20 cellular contexts compared by ENCODE assay signal in the genomic region with DNA sequence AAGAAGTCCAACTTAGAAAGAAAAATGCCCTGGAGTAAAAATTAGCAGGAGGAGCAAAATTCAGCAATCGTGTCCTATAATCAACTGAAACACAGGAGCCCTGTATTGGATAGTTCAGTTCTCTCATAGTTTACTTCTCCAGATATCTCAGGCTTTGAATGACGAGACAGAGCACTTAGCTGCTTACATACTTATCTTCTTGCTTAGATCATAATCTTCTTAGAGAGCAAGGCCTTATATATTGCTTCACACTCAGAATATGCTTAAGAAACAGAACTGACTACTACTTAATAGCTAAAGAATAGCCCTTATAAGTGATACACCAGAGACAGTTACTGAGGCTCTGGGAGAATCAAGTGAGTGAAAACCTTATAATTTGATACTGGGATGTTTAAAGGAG. TPM values are rescaled to one million over a fixed set of nuclear protein-coding genes. Genes with fewer than 3 reads are reported as not detected.
DNase-seq lines count a peak whose midpoint lies in the region; ATAC-seq, FAIRE-seq and TF ChIP-seq lines count a peak whose summit lies in the region.
"Had no signal": no experiment of that assay in that cellular context is flagged by ENCODE, and none has a peak within 500 bp of the region (broad histone marks: within the 10 kb centered on the region; RNA-seq: fewer than 3 reads in every experiment).

No MANE protein-coding gene starts in this region.

- FAIRE-seq in D721Med (lab: Jason Lieb, UNC) = peak; percentile 94
- no peak for FAIRE-seq in HepG2 (lab: Jason Lieb, UNC)
- FAIRE-seq: GM12891, H1 had no signal

- H3K4me2 ChIP-seq in HepG2 (ENCODE audit: low read depth, low read length) = no peak overlapping the region
- H3K4me2 ChIP-seq: BLaER1 treated with 17β-estradiol and CSF1 and Interleukin-3, amounts not matched to agents 10 nM and 100 nM; PC-9 had no signal

- H3K4me1 ChIP-seq in HepG2 (ENCODE audit: insufficient read depth, low read length) (no peaks in the 10 kb centered on the region), stomach (peaks cover 0 to 4% (median 2%) of the 10 kb centered on the region in 4 donors)
- H3K4me1 ChIP-seq: SJCRH30 had no signal

- H3K9me3 Mint-ChIP-seq in IgD-negative memory B cell = no peaks in the 10 kb centered on the region
- no peaks in the 10 kb centered on the region for H3K9me3 Mint-ChIP-seq in activated T-helper 17 cell treated with anti-CD3 and anti-CD28 coated beads, Interleukin-2, amount 50 U/mL, for 72 hours
- H3K9me3 Mint-ChIP-seq: CD8-positive, alpha-beta T cell had no signal

- peak; percentile 5 for ATAC-seq in activated T-helper 17 cell treated with anti-CD3 and anti-CD28 coated beads, Interleukin-2, amount 50 U/mL, for 72 hours (replicated peaks)
- no peak for ATAC-seq in HepG2
- ATAC-seq in GM19397 (IDR thresholded peaks at IDR 0.05; ENCODE audit: unreplicated experiment) = no peak

- 92% methylated on average over 2 of the region's 2 CpGs for WGBS in HepG2 (ENCODE audit: low lambda C conversion rate)
- WGBS in stomach, 5 donors = 75 to 85% (median 78%) methylated on average over 2 of the region's 2 CpGs

- no peak overlapping the region for H3K9ac ChIP-seq in HepG2 (ENCODE audit: insufficient read depth, low read depth, low read length)
- H3K9ac ChIP-seq: BLaER1 treated with 17β-estradiol and CSF1 and Interleukin-3, amounts not matched to agents 10 nM and 100 nM had no signal

- H2AFZ ChIP-seq in HepG2 (ENCODE audit: low read length) = no peak overlapping the region
- H2AFZ ChIP-seq: PC-9 had no signal

- H3K27ac ChIP-seq in HepG2 (ENCODE audit: extremely low read length, insufficient read depth, low read length) = no peak overlapping the region
- no peak overlapping the region for H3K27ac ChIP-seq in stomach
- H3K27ac ChIP-seq: BLaER1 treated with 17β-estradiol and CSF1 and Interleukin-3, amounts not matched to agents 10 nM and 100 nM; PC-9; SJCRH30 had no signal

- no peak for TF ChIP-seq RAD21 in HepG2 (CRISPR knock-in tag; IDR thresholded peaks at IDR 0.05)

- in situ Hi-C loops in HepG2 (cut with HindIII; ENCODE audit: extremely low pct_ligation_motif_present, low pct_unique_long_range_greater_than_20kb) = loop anchor here (5.0 to 10.0 kb wide), 2 partner anchors 77 to 174 kb away; partner anchors contain the start of gene SOAT1

- TF ChIP-seq EP300 in HepG2 (IDR thresholded peaks at IDR 0.05; ENCODE audit: low read depth in 2 of 2, low read length in 2 of 2) = no peak
- no peak for TF ChIP-seq EP300 in HepG2 (CRISPR knock-in tag; IDR thresholded peaks at IDR 0.05; ENCODE audit: borderline replicate concordance)
- TF ChIP-seq EP300 in stomach (IDR thresholded peaks at IDR 0.05) = no peak

- no peak overlapping the region for H3K4me3 ChIP-seq in HepG2 (replicated peaks in 1 of 3; ENCODE audit: insufficient read depth in 1 of 3, low read depth in 2 of 3, low read length in 3 of 3)
- H3K4me3 ChIP-seq in stomach = no peak overlapping the region
- H3K4me3 ChIP-seq: BLaER1 treated with 17β-estradiol and CSF1 and Interleukin-3, amounts not matched to agents 10 nM and 100 nM; PC-9; SJCRH30 had no signal

- H3K9me3 ChIP-seq in HepG2 (ENCODE audit: low read length) (no peaks in the 10 kb centered on the region), stomach (no peaks in the 10 kb centered on the region)
- H3K9me3 ChIP-seq: BLaER1 treated with 17β-estradiol and CSF1 and Interleukin-3, amounts not matched to agents 10 nM and 100 nM; SJCRH30 had no signal

- H3K36me3 ChIP-seq in HepG2 (replicated peaks in 1 of 2; ENCODE audit: control insufficient read depth in 1 of 2, insufficient read depth in 2 of 2, low read length in 2 of 2) (peaks cover 3 to 53% of the 10 kb centered on the region in 2 experiments), stomach (peaks cover 5 to 78% (median 65%) of the 10 kb centered on the region in 4 donors)

- no peaks in the 10 kb centered on the region for H4K20me1 ChIP-seq in HepG2 (ENCODE audit: insufficient read depth, low read length)

- H3K27me3 ChIP-seq in HepG2 (ENCODE audit: control insufficient read depth in 1 of 2, insufficient read depth in 2 of 2, low read length in 2 of 2) (no peaks in the 10 kb centered on the region), stomach (no peaks in the 10 kb centered on the region)
- H3K27me3 ChIP-seq: BLaER1 treated with 17β-estradiol and CSF1 and Interleukin-3, amounts not matched to agents 10 nM and 100 nM; SJCRH30 had no signal

- peak; percentile 57 for DNase-seq in D721Med (ENCODE audit: insufficient read length, low spot score)
- DNase-seq in HepG2 (ENCODE audit: low spot score) = no peak
- no peak for DNase-seq in GM10266 (ENCODE audit: extremely low spot score)
- DNase-seq in NCI-H524 treated with DMSO at 0.1 percent for 48 hours (lab: John Stamatoyannopoulos, UW) = no peak
- no peak for DNase-seq in stomach
- DNase-seq: NCI-H1092 treated with DMSO at 0.1 percent for 48 hours, NCI-H146, NCI-H2029 treated with DMSO at 0.1 percent for 48 hours, NCI-H2171 treated with DMSO at 0.1 percent for 48 hours, NCI-H446 treated with DMSO at 0.1 percent for 48 hours, NCI-H748 treated with DMSO at 0.1 percent for 48 hours had no signal

- peaks cover 1 to 7% (median 2%) of the 10 kb centered on the region in 3 donors for H3K4me1 Mint-ChIP-seq in IgD-negative memory B cell
- H3K4me1 Mint-ChIP-seq in activated T-helper 17 cell treated with anti-CD3 and anti-CD28 coated beads, Interleukin-2, amount 50 U/mL, for 72 hours = no peaks in the 10 kb centered on the region

- H3K27me3 Mint-ChIP-seq in IgD-negative memory B cell = no peaks in the 10 kb centered on the region
- no peaks in the 10 kb centered on the region for H3K27me3 Mint-ChIP-seq in activated T-helper 17 cell treated with anti-CD3 and anti-CD28 coated beads, Interleukin-2, amount 50 U/mL, for 72 hours

- TF ChIP-seq POLR2A in HepG2 (IDR thresholded peaks at IDR 0.05; ENCODE audit: insufficient read depth in 1 of 2, low read depth in 2 of 2, low read length in 2 of 2) (no peak), stomach (IDR thresholded peaks at IDR 0.05) (no peak)

- peak overlapping the region in 2 of 3 donors; percentile 6 to 38 for H3K27ac Mint-ChIP-seq in IgD-negative memory B cell
- H3K27ac Mint-ChIP-seq in activated T-helper 17 cell treated with anti-CD3 and anti-CD28 coated beads, Interleukin-2, amount 50 U/mL, for 72 hours = no peak overlapping the region
- H3K27ac Mint-ChIP-seq: CD8-positive, alpha-beta T cell had no signal

- POLR2A ChIA-PET in HepG2 (lab: Yijun Ruan, JAX) = no interaction called here

- CTCF ChIA-PET in HepG2 (lab: Yijun Ruan, JAX; ENCODE audit: low intra/inter-chr PET ratio, low total read pairs) = interaction anchor here (1.2 to 2.3 kb wide), 2 partner anchors 42 to 73 kb away, joined by 3 to 30 read pairs; no protein-coding TSS in a partner anchor

- no peaks in the 10 kb centered on the region for H3K79me2 ChIP-seq in HepG2 (ENCODE audit: insufficient read depth, low read length)

- H3K36me3 Mint-ChIP-seq in IgD-negative memory B cell = peaks cover 9% of the 10 kb centered on the region
- H3K36me3 Mint-ChIP-seq in activated T-helper 17 cell treated with anti-CD3 and anti-CD28 coated beads, Interleukin-2, amount 50 U/mL, for 72 hours (ENCODE audit: low read depth) = peaks cover 44% of the 10 kb centered on the region

- H3K4me3 Mint-ChIP-seq in IgD-negative memory B cell = no peak overlapping the region
- H3K4me3 Mint-ChIP-seq in activated T-helper 17 cell treated with anti-CD3 and anti-CD28 coated beads, Interleukin-2, amount 50 U/mL, for 72 hours = no peak overlapping the region
- H3K4me3 Mint-ChIP-seq: CD8-positive, alpha-beta T cell had no signal

- TF ChIP-seq CTCF in D721Med (IDR thresholded peaks at IDR 0.05; ENCODE audit: insufficient read depth, missing control alignments) = no peak
- no peak for TF ChIP-seq CTCF in HepG2 (CRISPR knock-in tag; IDR thresholded peaks at IDR 0.05)
- no peak for TF ChIP-seq CTCF in GM10266 (IDR thresholded peaks at IDR 0.05; ENCODE audit: control insufficient read depth, insufficient read depth, low read depth, missing control alignments)
- no peak for TF ChIP-seq CTCF in stomach (IDR thresholded peaks at IDR 0.05)

- no TSS peak for BruUV-seq in HepG2 (replicated peaks; lab: Mats Ljungman, UMichigan)

- intact Hi-C loops in HepG2 (cut with micrococcal nuclease; ENCODE audit: unreplicated experiment) = loop anchor here (1.0 to 5.0 kb wide), 3 partner anchors 43 to 172 kb away; no protein-coding TSS in a partner anchor
- intact Hi-C loops in stomach (cut with DNase I; ENCODE audit: low total_unique reads) = no loop called here

TF ChIP-seq in HepG2, 621 proteins besides CTCF, POLR2A, EP300 and RAD21 (continues in another document):
- TF ChIP-seq JUN (CRISPR knock-in tag; IDR thresholded peaks at IDR 0.05) (no peak), ZNF383 (CRISPR knock-in tag; IDR thresholded peaks at IDR 0.05; ENCODE audit: borderline replicate concordance) (0 out of 2 replicates have a peak, but pooled peaks have one; percentile 51)

RNA-seq across cellular contexts. Expression of gene TOR3A, which starts 38.9 kb away (rescaled TPM):
- polyA plus RNA-seq in IgD-negative memory B cell (111 TPM), HepG2 (2011; rRNA removed) (14.7 and 19.0 TPM in 2 replicates), stomach (10 to 100 TPM in 2 of 3 donors, 1 to 10 TPM in 1; 8.2 to 13.3 (median 10.6) TPM)
- total RNA-seq in activated T-helper 17 cell treated with anti-CD3 and anti-CD28 coated beads, Interleukin-2, amount 50 U/mL, for 72 hours = 10 to 100 TPM; 19.0 to 45.2 TPM
- total RNA-seq in HepG2 (2016; rRNA removed; fragmentation: Illumina TruSeq; extraction: Trizol) (21.2 and 28.4 TPM in 2 replicates), stomach (100 to 1,000 TPM in 1 of 5 donors, 10 to 100 TPM in 3, 1 to 10 TPM in 1; 5.3 to 285 (median 32.1) TPM)
- total RNA-seq in HepG2 (2016; cell fraction: cytosol; rRNA removed; fragmentation: Illumina TruSeq; extraction: Trizol; ENCODE audit: low read depth) = 7.9 and 11.8 TPM in 2 replicates
- 19.8 and 28.6 TPM in 2 replicates for total RNA-seq in HepG2 (2016; cell fraction: insoluble cytoplasmic fraction; rRNA removed; fragmentation: Illumina TruSeq; extraction: Trizol)
- total RNA-seq in HepG2 (2016; cell fraction: membrane; rRNA removed; fragmentation: Illumina TruSeq; extraction: Trizol) = 19.8 and 22.1 TPM in 2 replicates
- 31.0 and 31.1 TPM in 2 replicates for total RNA-seq in HepG2 (2016; cell fraction: nucleus; rRNA removed; fragmentation: Illumina TruSeq; extraction: Trizol)
- 13.8 and 15.5 TPM in 2 replicates for polyA plus RNA-seq in HepG2 (2011; cell fraction: cytosol; rRNA removed)
- polyA plus RNA-seq in HepG2 (2011; cell fraction: nucleus; rRNA removed) = 14.5 and 18.5 TPM in 2 replicates
- 19.9 and 27.3 TPM in 2 replicates for polyA plus RNA-seq in HepG2 (2012)
- polyA plus RNA-seq in HepG2 (2016; cell fraction: cytosol; fragmentation: Illumina TruSeq; extraction: Trizol; ENCODE audit: low read depth) = 9.2 and 13.1 TPM in 2 replicates
- polyA plus RNA-seq in HepG2 (2016; cell fraction: insoluble cytoplasmic fraction; fragmentation: Illumina TruSeq; extraction: Trizol; ENCODE audit: low read depth) = 22.9 and 23.5 TPM in 2 replicates
- 16.3 and 19.2 TPM in 2 replicates for polyA plus RNA-seq in HepG2 (2016; cell fraction: membrane; fragmentation: Illumina TruSeq; extraction: Trizol; ENCODE audit: low read depth)
- polyA plus RNA-seq in HepG2 (2016; cell fraction: nucleus; fragmentation: Illumina TruSeq; extraction: Trizol; ENCODE audit: insufficient read depth, low read depth) = 57.8 and 63.2 TPM in 2 replicates
- polyA minus RNA-seq in HepG2 (2011; rRNA and poly(A)+ RNA removed; ENCODE audit: low replicate concordance) = 37.3 and 96.0 TPM in 2 replicates
- 9.6 and 11.3 TPM in 2 replicates for polyA minus RNA-seq in HepG2 (2011; cell fraction: cytosol; rRNA and poly(A)+ RNA removed)
- polyA minus RNA-seq in HepG2 (2011; cell fraction: nucleus; rRNA and poly(A)+ RNA removed) = 7.3 and 11.7 TPM in 2 replicates
